8 cellular contexts compared by ENCODE assay signal in genomic region chr15:68875377-68876116, GRCh38. TPM values are rescaled to one million over a fixed set of nuclear protein-coding genes. Genes with fewer than 3 reads are reported as not detected.
A peak's percentile ranks its signal among the peaks of the same experiment; 100 is the strongest.
DNase-seq lines count a peak whose midpoint lies in the region; ATAC-seq and TF ChIP-seq lines count a peak whose summit lies in the region.

No MANE protein-coding gene starts in this region.

- H3K36me3 ChIP-seq in IMR-90 (ENCODE audit: control insufficient read depth, insufficient read depth, low read length) (no peaks in the 10 kb centered on the region), OCI-LY3 (replicated peaks; ENCODE audit: low read depth, low read length) (no peaks in the 10 kb centered on the region), mucosa of descending colon (ENCODE audit: low read depth) (no peaks in the 10 kb centered on the region)

- no peak overlapping the region for H2AK5ac ChIP-seq in IMR-90 (ENCODE audit: low read depth, low read length)

- TF ChIP-seq POLR2A in IMR-90 (IDR thresholded peaks at IDR 0.05; ENCODE audit: low read depth, low read length), result no peak

- H3K79me2 ChIP-seq in OCI-LY3 (ENCODE audit: low read length), result no peaks in the 10 kb centered on the region

- no peak overlapping the region for H4K91ac ChIP-seq in IMR-90 (ENCODE audit: insufficient read depth, low read depth, low read length)

- no peak overlapping the region for H4K8ac ChIP-seq in IMR-90 (ENCODE audit: low read depth in 2 of 2, low read length in 2 of 2)

- POLR2A ChIA-PET in IMR-90 (lab: Charles Lee; ENCODE audit: unreplicated experiment), result no interaction called here

- no peaks in the 10 kb centered on the region for H3K9me1 ChIP-seq in IMR-90 (ENCODE audit: insufficient read depth, low read length)

- ATAC-seq in IMR-90 (ENCODE audit: low read depth), result peak; percentile 92
- peak; percentile 96 for ATAC-seq in mucosa of descending colon
- no peak for ATAC-seq in HG03342 (IDR thresholded peaks at IDR 0.05; ENCODE audit: unreplicated experiment)

- no peak overlapping the region for H4K5ac ChIP-seq in IMR-90 (ENCODE audit: low read depth, low read length)

- BruUV-seq in IMR-90 (replicated peaks; lab: Mats Ljungman, UMichigan), result no TSS peak

- H3K4me3 ChIP-seq in IMR-90 (ENCODE audit: insufficient read depth, low read depth, low read length) (peak overlapping the region; percentile 28), OCI-LY3 (ENCODE audit: low read length) (peak overlapping the region; percentile 55), epithelial cell of proximal tubule (ENCODE audit: low read depth, low read length) (peak overlapping the region; percentile 55), mucosa of descending colon (no peak overlapping the region)

- no peak overlapping the region for H3K4ac ChIP-seq in IMR-90 (ENCODE audit: low read depth, low read length)

- 0% methylated on average over 2 of the region's 31 CpGs; no CpG with 5 or more reads in 1 of the 2 experiments for WGBS in IMR-90 (ENCODE audit: extremely low coverage in 2 of 2, insufficient read length in 1 of 2), 2 experiments

- H3K9ac ChIP-seq in IMR-90 (ENCODE audit: low read depth, low read length), result peak overlapping the region; percentile 6; the same call in 1 of the 2 replicates
- no peak overlapping the region for H3K9ac ChIP-seq in OCI-LY3 (ENCODE audit: low read length)

- H3K4me1 ChIP-seq in IMR-90 (ENCODE audit: control insufficient read depth, insufficient read depth, low read length) (no peaks in the 10 kb centered on the region), OCI-LY3 (ENCODE audit: low read length) (no peaks in the 10 kb centered on the region), mucosa of descending colon (ENCODE audit: low read depth) (no peaks in the 10 kb centered on the region)

- no peak overlapping the region for H3K18ac ChIP-seq in IMR-90 (ENCODE audit: low read depth, low read length)

- H2BK20ac ChIP-seq in IMR-90 (ENCODE audit: low read depth, low read length), result no peak overlapping the region

- no peak overlapping the region for H2BK15ac ChIP-seq in IMR-90 (ENCODE audit: low read depth, low read length)

- H2AFZ ChIP-seq in IMR-90 (replicated peaks; ENCODE audit: low read length, poor library complexity) (peak overlapping the region; percentile 86), OCI-LY3 (ENCODE audit: low read depth, low read length) (peak overlapping the region; percentile 42; the same call in 1 of the 2 replicates)

- H3K27me3 ChIP-seq in IMR-90 (ENCODE audit: control insufficient read depth, insufficient read depth, low read length) (peaks cover 24% of the 10 kb centered on the region), OCI-LY3 (ENCODE audit: low read depth, low read length) (peaks cover 35% of the 10 kb centered on the region)

- intact Hi-C loops in IMR-90 (cut with micrococcal nuclease) (loop anchor here (1.0 to 5.0 kb wide), 5 partner anchors 54 to 569 kb away; no protein-coding TSS in a partner anchor), mucosa of descending colon (cut with DNase I, micrococcal nuclease) (loop anchor here (10.0 kb wide), 3 partner anchors 91 to 321 kb away; no protein-coding TSS in a partner anchor)

- H3K27ac ChIP-seq in IMR-90 (ENCODE audit: insufficient read depth, low read length), result no peak overlapping the region
- no peak overlapping the region for H3K27ac ChIP-seq in OCI-LY3 (ENCODE audit: low read length)

- H3K56ac ChIP-seq in IMR-90 (ENCODE audit: extremely low read depth, insufficient read depth, low read length), result no peak overlapping the region

- in situ Hi-C loops in Caki2 (cut with HindIII; ENCODE audit: low pct_unique_long_range_greater_than_20kb, low sequenced_read_pairs), result no loop called here
- in situ Hi-C loops in IMR-90 (cut with MboI; ENCODE audit: low sequenced_read_pairs), result loop anchor here (5.0 to 10.0 kb wide), 3 partner anchors 143 to 571 kb away; no protein-coding TSS in a partner anchor

- H3K9me3 ChIP-seq in IMR-90 (ENCODE audit: control insufficient read depth, insufficient read depth, low read length), result no peaks in the 10 kb centered on the region
- no peaks in the 10 kb centered on the region for H3K9me3 ChIP-seq in OCI-LY3 (ENCODE audit: insufficient read depth, low read length)
- no peaks in the 10 kb centered on the region for H3K9me3 ChIP-seq in mucosa of descending colon

- peak; percentile 96 for TF ChIP-seq RAD21 in IMR-90 (IDR thresholded peaks at IDR 0.05; ENCODE audit: low read length)

- H3K23ac ChIP-seq in IMR-90 (ENCODE audit: low read depth, low read length), result peak overlapping the region; percentile 31; the same call in 1 of the 2 replicates

- peak; percentile 92 for TF ChIP-seq CTCF in IMR-90 (conservative IDR thresholded peaks at IDR 0.05; ENCODE audit: low read depth, low read length)
- TF ChIP-seq CTCF in OCI-LY3 (IDR thresholded peaks at IDR 0.05; ENCODE audit: low read depth, low read length), result peak; percentile 95
- peak; percentile 91 for TF ChIP-seq CTCF in epithelial cell of proximal tubule (conservative IDR thresholded peaks at IDR 0.05; ENCODE audit: low read depth, low read length)
- peak; percentile 76 for TF ChIP-seq CTCF in mucosa of descending colon (IDR thresholded peaks at IDR 0.05)

- H3K14ac ChIP-seq in IMR-90 (replicated peaks; ENCODE audit: low read depth, low read length), result peak overlapping the region; percentile 50; the same call in 1 of the 2 replicates

- H4K20me1 ChIP-seq in IMR-90 (ENCODE audit: insufficient read depth, low read length) (no peaks in the 10 kb centered on the region), OCI-LY3 (ENCODE audit: insufficient read depth, low read length) (no peaks in the 10 kb centered on the region)

- H2BK5ac ChIP-seq in IMR-90 (ENCODE audit: low read depth, low read length, poor library complexity, severe bottlenecking), result no peak overlapping the region

- CTCF ChIA-PET in IMR-90 (lab: Yijun Ruan, JAX), result interaction anchor here (0.6 to 1.7 kb wide), 11 partner anchors 11 to 542 kb away, joined by 3 to 5 read pairs (median 4); no protein-coding TSS in a partner anchor

- H2AK9ac ChIP-seq in IMR-90 (replicated peaks; ENCODE audit: low read depth, low read length, poor library complexity), result no peak overlapping the region

- dilution Hi-C loops in IMR-90 (cut with HindIII; ENCODE audit: low sequenced_read_pairs, unreplicated experiment), result no loop called here

- no peaks in the 10 kb centered on the region for H3K79me1 ChIP-seq in IMR-90 (ENCODE audit: low read depth in 1 of 2, low read length in 2 of 2)

- H3K4me2 ChIP-seq in IMR-90 (ENCODE audit: low read depth, low read length), result peak overlapping the region; percentile 94
- peak overlapping the region; percentile 65 for H3K4me2 ChIP-seq in OCI-LY3 (ENCODE audit: low read length)

- H2BK120ac ChIP-seq in IMR-90 (ENCODE audit: low read depth, low read length), result no peak overlapping the region

- peak; percentile 61 for DNase-seq in Caki2 (ENCODE audit: low read depth)
- DNase-seq in IMR-90, result peak; percentile 88
- peak; percentile 81 for DNase-seq in activated T-cell treated with anti-CD3 and anti-CD28 coated beads for 24 hours (ENCODE audit: low read depth)
- DNase-seq in epithelial cell of proximal tubule (ENCODE audit: low read depth), result peak; percentile 22
- peak; percentile 88 to 98 (median 94) for DNase-seq in mucosa of descending colon
- peak; percentile 71 to 75 for DNase-seq in stimulated activated CD8-positive, alpha-beta memory T cell treated with anti-CD3 and anti-CD28 coated beads, Interleukin-15, amount 100 ng/mL, for 48 hours (ENCODE audit: low read depth in 2 of 2)

TF ChIP-seq in IMR-90, 13 proteins besides CTCF, POLR2A, EP300 and RAD21 (continues in another document):
- TF ChIP-seq MXI1 (IDR thresholded peaks at IDR 0.05; ENCODE audit: borderline replicate concordance, low read depth, low read length), result peak; percentile 66; the same call in 1 of the 2 replicates
- TF ChIP-seq RCOR1 (IDR thresholded peaks at IDR 0.05; ENCODE audit: insufficient replicate concordance, low read length), result no peak
- TF ChIP-seq USF2 (IDR thresholded peaks at IDR 0.05; ENCODE audit: low read depth, low read length), result no peak
- TF ChIP-seq CEBPB (IDR thresholded peaks at IDR 0.05; ENCODE audit: low read depth, low read length), result no peak
- TF ChIP-seq BHLHE40 (IDR thresholded peaks at IDR 0.05; ENCODE audit: low read depth, low read length), result peak; percentile 91
- no peak for TF ChIP-seq ELK1 (IDR thresholded peaks at IDR 0.05; ENCODE audit: borderline replicate concordance, low read depth, low read length)
- TF ChIP-seq CHD1 (IDR thresholded peaks at IDR 0.05; ENCODE audit: low read depth, low read length), result no peak
- no peak for TF ChIP-seq RFX5 (IDR thresholded peaks at IDR 0.05; ENCODE audit: low read depth, low read length)

RNA-seq across cellular contexts. Expression of gene SPESP1, which starts 54.8 kb away (rescaled TPM):
- total RNA-seq in Caki2 (2014; rRNA removed; shearing (Covaris generic); ENCODE audit: low replicate concordance), result not detected in 2 replicates
- total RNA-seq in IMR-90 (2012; rRNA removed) (3.0 and 3.3 TPM in 2 replicates), epithelial cell of proximal tubule (0.51 and 2.1 TPM in 2 replicates), mucosa of descending colon (1 to 10 TPM in 2 of 3 donors, under 1 TPM in 1; 0.29 to 3.8 (median 1.3) TPM)
- 2.9 TPM in 2 replicates for polyA plus RNA-seq in IMR-90 (2012; rRNA removed)
- 1.2 and 1.4 TPM in 2 replicates for polyA plus RNA-seq in IMR-90 (2012; cell fraction: cytosol; rRNA removed)
- 0.20 and 1.5 TPM in 2 replicates for polyA plus RNA-seq in IMR-90 (2012; cell fraction: nucleus; rRNA removed; ENCODE audit: low replicate concordance)

RNA-seq across cellular contexts. Expression of gene ANP32A, which starts 54.9 kb away (rescaled TPM):
- total RNA-seq in Caki2 (2014; rRNA removed; shearing (Covaris generic); ENCODE audit: low replicate concordance), result 27.1 and 53.8 TPM in 2 replicates
- total RNA-seq in IMR-90 (2012; rRNA removed) (50.0 and 72.8 TPM in 2 replicates), epithelial cell of proximal tubule (65.8 and 99.5 TPM in 2 replicates), mucosa of descending colon (100 to 1,000 TPM; 101 to 113 (median 109) TPM)
- polyA plus RNA-seq in IMR-90 (2012; rRNA removed), result 49.2 and 62.4 TPM in 2 replicates
- polyA plus RNA-seq in IMR-90 (2012; cell fraction: cytosol; rRNA removed), result 10.7 and 12.0 TPM in 2 replicates
- 7.1 and 25.0 TPM in 2 replicates for polyA plus RNA-seq in IMR-90 (2012; cell fraction: nucleus; rRNA removed; ENCODE audit: low replicate concordance)

Comparison
In these comparisons a context has a peak if more than half of its experiments do, and no peak if none do; other contexts are left out.
1. DNase-seq: peak in every context shown above with its lines; median percentile 94 in mucosa of descending colon; 88 in IMR-90; 81 in activated T-cell treated with anti-CD3 and anti-CD28 coated beads for 24 hours; 73 in stimulated activated CD8-positive, alpha-beta memory T cell treated with anti-CD3 and anti-CD28 coated beads, Interleukin-15, amount 100 ng/mL, for 48 hours; 61 in Caki2; 22 in epithelial cell of proximal tubule.